14 cellular contexts compared by ENCODE assay signal in the genomic region with DNA sequence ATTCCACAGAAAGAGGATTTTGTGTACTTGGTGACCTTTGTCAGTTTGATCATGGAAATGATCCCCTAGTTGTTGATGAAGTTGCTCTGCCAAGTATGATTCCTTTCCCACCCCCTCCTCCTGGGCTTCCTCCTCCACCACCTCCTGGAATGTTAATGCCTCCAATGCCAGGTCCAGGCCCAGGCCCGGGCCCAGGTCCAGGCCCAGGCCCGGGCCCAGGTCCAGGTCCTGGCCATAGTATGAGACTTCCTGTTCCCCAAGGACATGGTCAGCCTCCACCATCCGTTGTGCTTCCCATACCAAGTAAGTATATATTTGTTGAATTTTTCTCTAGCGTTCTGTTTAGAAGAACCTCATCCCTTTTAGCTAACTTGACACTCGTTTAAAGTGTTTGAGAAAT.
"Had no signal": no experiment of that assay in that cellular context is flagged by ENCODE, and none has a peak within 500 bp of the region (broad histone marks: within the 10 kb centered on the region; RNA-seq: fewer than 3 reads in every experiment).

No MANE protein-coding gene starts in this region.

- H3K9me3 ChIP-seq: right lobe of liver, upper lobe of left lung had no signal

- H3K27ac ChIP-seq: right lobe of liver, upper lobe of left lung had no signal

- DNase-seq: activated CD4-positive, alpha-beta T cell treated with anti-CD3 and anti-CD28 coated beads for 1 hour; activated CD4-positive, alpha-beta T cell treated with anti-CD3 and anti-CD28 coated beads, Interleukin-2, amount 50 U/mL, for 4 hours; activated naive CD4-positive, alpha-beta T cell treated with anti-CD3 and anti-CD28 coated beads, Interleukin-2, amount 10 ng/mL, durations not matched to agents 7 days and 5 days; activated T-cell treated with anti-CD3 and anti-CD28 coated beads for 4 hours; central memory CD4-positive, alpha-beta T cell; effector memory CD4-positive, alpha-beta T cell; islet precursor cell; natural killer cell; right lobe of liver; stimulated activated CD4-positive, alpha-beta T cell treated with anti-CD3 and anti-CD28 coated beads, Interleukin-4, amount 100 ng/mL, for 4 hours; stimulated activated CD8-positive, alpha-beta memory T cell treated with anti-CD3 and anti-CD28 coated beads, Interleukin-4, amount 100 ng/mL, for 48 hours; stimulated activated naive CD4-positive, alpha-beta T cell treated with Interleukin-2 at 50 U/mL for 16 hours had no signal

- H3K4me3 ChIP-seq: right lobe of liver, smooth muscle cell, upper lobe of left lung had no signal

- H3K27me3 ChIP-seq: right lobe of liver, upper lobe of left lung had no signal

- H3K4me1 ChIP-seq: right lobe of liver had no signal
